ENCODE assay signal across 18 cellular contexts in genomic region chr12:93325855-93326254, GRCh38. TPM values are rescaled to one million over a fixed set of nuclear protein-coding genes. Genes with fewer than 3 reads are reported as not detected.
DNase-seq lines count a peak whose midpoint lies in the region; ATAC-seq and TF ChIP-seq lines count a peak whose summit lies in the region.
"Had no signal": no experiment of that assay in that cellular context is flagged by ENCODE, and none has a peak within 500 bp of the region (broad histone marks: within the 10 kb centered on the region; RNA-seq: fewer than 3 reads in every experiment).

No MANE protein-coding gene starts in this region.

- no TSS peak for BruUV-seq in PC-9 (replicated peaks; lab: Mats Ljungman, UMichigan)

- H3K9me2 ChIP-seq in PC-9 (ENCODE audit: insufficient read depth): no peaks in the 10 kb centered on the region; the same call in 1 of the 2 replicates

- H3K36me3 ChIP-seq in BJ (ENCODE audit: control insufficient read depth, insufficient read depth, low read length) (no peaks in the 10 kb centered on the region), MG63 (no peaks in the 10 kb centered on the region), heart left ventricle (no peaks in the 10 kb centered on the region), Peyer's patch (no peaks in the 10 kb centered on the region), PC-9 (ENCODE audit: low read depth) (no peaks in the 10 kb centered on the region)
- H3K36me3 ChIP-seq: esophagus muscularis mucosa, SJCRH30 had no signal

- no peaks in the 10 kb centered on the region for H3F3A ChIP-seq in PC-9 (ENCODE audit: insufficient read depth, low read depth)

- TF ChIP-seq CTCF in BJ (IDR thresholded peaks at IDR 0.05; ENCODE audit: insufficient read depth, low read depth, low read length): no peak
- TF ChIP-seq CTCF in cardiac fibroblast (IDR thresholded peaks at IDR 0.05; ENCODE audit: low read depth, low read length): no peak
- TF ChIP-seq CTCF in heart left ventricle (IDR thresholded peaks at IDR 0.05): no peak
- no peak for TF ChIP-seq CTCF in Peyer's patch (IDR thresholded peaks at IDR 0.05)
- no peak for TF ChIP-seq CTCF in PC-9 (conservative IDR thresholded peaks at IDR 0.05)

- H3K9me3 ChIP-seq in MG63: no peaks in the 10 kb centered on the region
- no peaks in the 10 kb centered on the region for H3K9me3 ChIP-seq in heart left ventricle
- H3K9me3 ChIP-seq in Peyer's patch: no peaks in the 10 kb centered on the region
- no peaks in the 10 kb centered on the region for H3K9me3 ChIP-seq in PC-9 (ENCODE audit: insufficient read depth, low read depth)
- H3K9me3 ChIP-seq: Caco-2, esophagus muscularis mucosa, SJCRH30 had no signal

- no peak overlapping the region for H2AFZ ChIP-seq in PC-9
- H2AFZ ChIP-seq: parathyroid adenoma had no signal

- H3K4me2 ChIP-seq in PC-9: no peak overlapping the region
- H3K4me2 ChIP-seq: KMS-11 had no signal

- no peaks in the 10 kb centered on the region for H3K79me2 ChIP-seq in PC-9 (ENCODE audit: low read depth)
- H3K79me2 ChIP-seq: parathyroid adenoma had no signal

- DNase-seq in BJ (ENCODE audit: low read depth) (peak; percentile 59), MG63 (peak; percentile 43), cardiac fibroblast (ENCODE audit: low read depth in 2 of 2) (peak; percentile 11 to 84), medulla oblongata (ENCODE audit: extremely low spot score) (peak; percentile 50), NCI-H2107 (lab: John Stamatoyannopoulos, UW) (no peak), heart left ventricle (no peak), Peyer's patch (no peak), PC-9 (no peak)
- DNase-seq: activated CD8-positive, alpha-beta T cell treated with anti-CD3 and anti-CD28 coated beads, Interleukin-2, amount 10 ng/mL, durations not matched to agents 7 days and 5 days; Caco-2; left ventricle myocardium superior; NCI-H1417; SJCRH30; stimulated activated CD4-positive, alpha-beta T cell treated with anti-CD3 and anti-CD28 coated beads, Interleukin-12 subunit alpha, Interleukin-12 subunit beta, amount 100 ng/mL, for 4 hours; stimulated activated naive CD4-positive, alpha-beta T cell treated with Interleukin-2 at 50 U/mL for 16 hours had no signal

- intact Hi-C loops in heart left ventricle (cut with DNase I): no loop called here
- intact Hi-C loops in PC-9 (cut with micrococcal nuclease; ENCODE audit: unreplicated experiment): no loop called here

- POLR2A ChIA-PET in BJ (lab: Charles Lee) (no interaction called here), PC-9 (lab: Charles Lee; ENCODE audit: unreplicated experiment) (no interaction called here)

- H4K20me1 ChIP-seq in PC-9 (ENCODE audit: insufficient read depth): no peaks in the 10 kb centered on the region

- no peaks in the 10 kb centered on the region for H3K27me3 ChIP-seq in BJ (ENCODE audit: control insufficient read depth, insufficient read depth, low read length)
- H3K27me3 ChIP-seq in MG63: no peaks in the 10 kb centered on the region
- no peaks in the 10 kb centered on the region for H3K27me3 ChIP-seq in heart left ventricle
- H3K27me3 ChIP-seq in Peyer's patch: no peaks in the 10 kb centered on the region
- H3K27me3 ChIP-seq in PC-9 (ENCODE audit: insufficient read depth, low read depth): no peaks in the 10 kb centered on the region
- H3K27me3 ChIP-seq: esophagus muscularis mucosa, SJCRH30 had no signal

- no peak for ATAC-seq in heart left ventricle
- ATAC-seq: activated CD8-positive, alpha-beta T cell treated with anti-CD3 and anti-CD28 coated beads, Interleukin-2, amount 10 ng/mL, durations not matched to agents 7 days and 5 days; left ventricle myocardium superior had no signal

- TF ChIP-seq POLR2A in heart left ventricle (IDR thresholded peaks at IDR 0.05): no peak
- no peak for TF ChIP-seq POLR2A in Peyer's patch (IDR thresholded peaks at IDR 0.05)

- H3K4me1 ChIP-seq in heart left ventricle (peaks cover 0 to 6% (median 0%) of the 10 kb centered on the region in 12 donors), Peyer's patch (no peaks in the 10 kb centered on the region), PC-9 (replicated peaks; ENCODE audit: insufficient read depth) (0 out of 2 replicates have a peak, but pooled peaks cover 10% of the 10 kb centered on the region)
- H3K4me1 ChIP-seq: Caco-2, esophagus muscularis mucosa, parathyroid adenoma, SJCRH30 had no signal

- WGBS in heart left ventricle, 4 donors: 93 to 94% (median 94%) methylated on average over 7 of the region's 7 CpGs

- no peak overlapping the region for H3K27ac ChIP-seq in heart left ventricle
- no peak overlapping the region for H3K27ac ChIP-seq in Peyer's patch
- no peak overlapping the region for H3K27ac ChIP-seq in PC-9
- H3K27ac ChIP-seq: esophagus muscularis mucosa, KMS-11, parathyroid adenoma, SJCRH30 had no signal

- H3K4me3 ChIP-seq in BJ (ENCODE audit: low read depth, low read length): no peak overlapping the region
- no peak overlapping the region for H3K4me3 ChIP-seq in MG63
- H3K4me3 ChIP-seq in cardiac fibroblast (replicated peaks in 1 of 2; ENCODE audit: low read depth in 2 of 2, low read length in 2 of 2): no peak overlapping the region
- no peak overlapping the region for H3K4me3 ChIP-seq in heart left ventricle
- no peak overlapping the region for H3K4me3 ChIP-seq in Peyer's patch
- no peak overlapping the region for H3K4me3 ChIP-seq in PC-9
- H3K4me3 ChIP-seq: esophagus muscularis mucosa, SJCRH30 had no signal

- CTCF ChIA-PET in BJ (lab: Yijun Ruan, JAX) (no interaction called here), PC-9 (lab: Charles Lee) (no interaction called here)

RNA-seq across cellular contexts. Expression of gene NUDT4, which starts 51.9 kb away (rescaled TPM):
- polyA plus RNA-seq in BJ (2011; rRNA removed) (15.4 and 34.3 TPM in 2 replicates), heart left ventricle (100 to 1,000 TPM in 1 of 2 donors, 10 to 100 TPM in 1; 59.9 to 242 TPM)
- polyA minus RNA-seq in BJ (2011; rRNA and poly(A)+ RNA removed): 11.4 and 13.8 TPM in 2 replicates
- total RNA-seq in MG63 (2014; rRNA removed; shearing (Covaris generic); ENCODE audit: low replicate concordance): 45.9 and 53.3 TPM in 2 replicates
- total RNA-seq in heart left ventricle (100 to 1,000 TPM; 168 to 667 (median 248) TPM), Peyer's patch (10 to 100 TPM; 41.5 to 68.5 (median 52.8) TPM), PC-9 (2021) (38.7 and 51.0 TPM in 2 replicates)

Comparison
In these comparisons a context has a peak if more than half of its experiments do, and no peak if none do; other contexts are left out.
1. DNase-seq: peak in BJ (single experiment), MG63 (single experiment), cardiac fibroblast (2 of 2) and medulla oblongata (single experiment); none in NCI-H2107 (single experiment), heart left ventricle (0 of 5), Peyer's patch (0 of 3) and PC-9 (0 of 2).